8 cellular contexts compared by ENCODE assay signal in the genomic region with DNA sequence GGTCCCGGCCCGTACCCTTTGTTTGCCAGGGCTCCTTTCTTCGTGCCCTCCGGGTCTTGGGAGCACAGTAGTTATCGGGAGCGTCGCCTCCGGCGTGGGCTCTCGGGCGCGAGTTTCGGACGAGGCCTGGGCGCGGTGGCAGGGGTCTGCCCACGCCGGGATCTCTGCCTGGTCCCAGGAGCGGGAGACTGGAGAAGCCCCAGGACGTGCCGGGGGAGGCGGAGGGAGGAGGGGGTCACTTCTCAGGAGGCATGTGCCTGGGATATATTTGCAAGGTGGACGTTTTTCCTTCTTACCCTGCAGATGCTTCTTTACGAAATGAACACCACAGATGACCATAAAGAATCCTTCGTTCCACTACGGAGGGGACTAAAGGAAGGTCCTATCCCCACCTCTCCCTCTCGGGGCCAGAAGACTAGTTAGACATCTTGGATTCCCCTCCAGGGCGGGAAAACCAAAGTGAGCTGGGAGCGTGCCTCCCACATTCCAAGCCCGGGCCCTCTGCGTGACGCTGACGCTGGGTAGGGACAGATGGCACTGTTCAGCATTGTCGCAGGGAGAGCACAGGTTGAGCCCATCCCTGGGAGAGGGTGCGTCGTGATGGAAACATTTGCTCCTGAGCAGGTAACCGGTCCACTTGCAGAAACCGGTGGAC. TPM values are rescaled to one million over a fixed set of nuclear protein-coding genes. Genes with fewer than 3 reads are reported as not detected.
DNase-seq lines count a peak whose midpoint lies in the region; ATAC-seq and FAIRE-seq lines count a peak whose summit lies in the region.

No MANE protein-coding gene starts in this region.

- H3K27ac Mint-ChIP-seq in activated CD4-positive, alpha-beta memory T cell treated with anti-CD3 and anti-CD28 coated beads for 36 hours, result no peak overlapping the region

- H3K27me3 ChIP-seq in H7 (ENCODE audit: control insufficient read depth, insufficient read depth, low read length) (peaks cover 13% of the 10 kb centered on the region), right cardiac atrium (ENCODE audit: control insufficient read depth, insufficient read depth) (no peaks in the 10 kb centered on the region), small intestine (ENCODE audit: control insufficient read depth in 2 of 2, insufficient read depth in 2 of 2, low read length in 2 of 2) (no peaks in the 10 kb centered on the region)

- no peaks in the 10 kb centered on the region for H3K9me3 Mint-ChIP-seq in activated CD4-positive, alpha-beta memory T cell treated with anti-CD3 and anti-CD28 coated beads for 36 hours

- CTCF ChIA-PET in activated CD4-positive, alpha-beta memory T cell treated with anti-CD3 and anti-CD28 coated beads for 36 hours (lab: Charles Lee), result interaction anchor here (1.9 kb wide), 1 partner anchor 30 kb away, joined by 10 read pairs; no protein-coding TSS in a partner anchor

- WGBS in right cardiac atrium, result 35% methylated on average over 38 of the region's 38 CpGs
- 31 to 42% (median 40%) methylated on average over 34 to 38 of the region's 38 CpGs for WGBS in small intestine, 3 donors

- H3K36me3 ChIP-seq in H7 (replicated peaks; ENCODE audit: control insufficient read depth, insufficient read depth, low read length), result no peaks in the 10 kb centered on the region; the same call in 1 of the 2 replicates
- H3K36me3 ChIP-seq in small intestine (ENCODE audit: control insufficient read depth in 2 of 2, insufficient read depth in 2 of 2, low read length in 2 of 2), result peaks cover 0 to 2% of the 10 kb centered on the region in 2 donors

- H3K4me3 Mint-ChIP-seq in activated CD4-positive, alpha-beta memory T cell treated with anti-CD3 and anti-CD28 coated beads for 36 hours, result peak overlapping the region; percentile 1

- peak; percentile 4 to 10 for ATAC-seq in right cardiac atrium
- no peak for ATAC-seq in GM19023 (IDR thresholded peaks at IDR 0.05; ENCODE audit: unreplicated experiment)
- ATAC-seq in GM19452 (IDR thresholded peaks at IDR 0.05; ENCODE audit: unreplicated experiment), result no peak

- POLR2A ChIA-PET in activated CD4-positive, alpha-beta memory T cell treated with anti-CD3 and anti-CD28 coated beads for 36 hours (lab: Charles Lee), result no interaction called here

- H3K4me1 ChIP-seq in right cardiac atrium (ENCODE audit: control insufficient read depth, insufficient read depth, low read length), result peaks cover 15% of the 10 kb centered on the region
- peaks cover 6 to 14% of the 10 kb centered on the region in 2 donors for H3K4me1 ChIP-seq in small intestine (ENCODE audit: control insufficient read depth in 2 of 2, insufficient read depth in 1 of 2, low read depth in 1 of 2, low read length in 1 of 2)

- no peaks in the 10 kb centered on the region for H3K9me3 ChIP-seq in right cardiac atrium (ENCODE audit: control insufficient read depth, low read length)
- no peaks in the 10 kb centered on the region for H3K9me3 ChIP-seq in small intestine (ENCODE audit: control insufficient read depth, low read depth)

- H3K27ac ChIP-seq in right cardiac atrium (ENCODE audit: low read length) (peak overlapping the region; percentile 86), small intestine (ENCODE audit: low read depth in 1 of 2, low read length in 1 of 2) (peak overlapping the region; percentile 97)

- FAIRE-seq in small intestine (lab: Jason Lieb, UNC) (no peak), RCC 7860 (lab: Jason Lieb, UNC) (no peak)

- H3K4me3 ChIP-seq in H7 (ENCODE audit: insufficient read depth, low read depth, low read length), result peak overlapping the region; percentile 74
- peak overlapping the region; percentile 85 for H3K4me3 ChIP-seq in right cardiac atrium (ENCODE audit: low read length)
- H3K4me3 ChIP-seq in small intestine (ENCODE audit: low read depth in 1 of 2, low read length in 2 of 2), result peak overlapping the region; percentile 91 to 96

- intact Hi-C loops in activated CD4-positive, alpha-beta memory T cell treated with anti-CD3 and anti-CD28 coated beads for 36 hours (cut with micrococcal nuclease), result no loop called here
- intact Hi-C loops in right cardiac atrium (cut with DNase I), result no loop called here

- peaks cover 24% of the 10 kb centered on the region for H3K27me3 Mint-ChIP-seq in activated CD4-positive, alpha-beta memory T cell treated with anti-CD3 and anti-CD28 coated beads for 36 hours

- DNase-seq in H7 (peak; percentile 45), right cardiac atrium (peak in 1 of 3 donors; percentile 71), small intestine (peak; percentile 60), RCC 7860 (ENCODE audit: low spot score) (no peak), iPS-NIHi7 (ENCODE audit: extremely low spot score) (no peak)
- no peak for DNase-seq in activated CD4-positive, alpha-beta memory T cell treated with anti-CD3 and anti-CD28 coated beads for 36 hours

- no peaks in the 10 kb centered on the region for H3K36me3 Mint-ChIP-seq in activated CD4-positive, alpha-beta memory T cell treated with anti-CD3 and anti-CD28 coated beads for 36 hours

- H3K4me1 Mint-ChIP-seq in activated CD4-positive, alpha-beta memory T cell treated with anti-CD3 and anti-CD28 coated beads for 36 hours (ENCODE audit: low read depth), result peaks cover 7% of the 10 kb centered on the region

RNA-seq across cellular contexts. Expression of a gene that starts 0.5 kb away (rescaled TPM):
- total RNA-seq in H7 (2014; rRNA removed; shearing (Covaris generic)), result 20.0 and 20.4 TPM in 2 replicates
- 1 to 10 TPM; 1.3 to 1.5 TPM for total RNA-seq in activated CD4-positive, alpha-beta memory T cell treated with anti-CD3 and anti-CD28 coated beads for 36 hours
- total RNA-seq in right cardiac atrium, result 100 to 1,000 TPM; 423 to 631 (median 511) TPM
- 410 TPM for polyA plus RNA-seq in right cardiac atrium
- polyA plus RNA-seq in small intestine, result 100 to 1,000 TPM in 2 of 3 donors, 10 to 100 TPM in 1; 39.4 to 150 (median 112) TPM

Comparison
In these comparisons a context has a peak if more than half of its experiments do, and no peak if none do; other contexts are left out.
1. DNase-seq: peak in H7 (single experiment) and small intestine (single experiment); none in activated CD4-positive, alpha-beta memory T cell treated with anti-CD3 and anti-CD28 coated beads for 36 hours (single experiment), RCC 7860 (single experiment) and iPS-NIHi7 (single experiment).
2. ATAC-seq: peak in right cardiac atrium (2 of 2); none in GM19023 (single experiment) and GM19452 (single experiment).
3. RNA of a gene that starts 0.5 kb away (total RNA-seq): 423 to 631 TPM in right cardiac atrium; 20.0 to 20.4 TPM in H7 and 1.3 to 1.5 TPM in activated CD4-positive, alpha-beta memory T cell treated with anti-CD3 and anti-CD28 coated beads for 36 hours; every median in the first group is over 10 times any median in the second.
4. Peak in every context shown above with its lines, with median percentiles within 50 percentile points of each other: H3K4me3 ChIP-seq.